In the genomic region with DNA sequence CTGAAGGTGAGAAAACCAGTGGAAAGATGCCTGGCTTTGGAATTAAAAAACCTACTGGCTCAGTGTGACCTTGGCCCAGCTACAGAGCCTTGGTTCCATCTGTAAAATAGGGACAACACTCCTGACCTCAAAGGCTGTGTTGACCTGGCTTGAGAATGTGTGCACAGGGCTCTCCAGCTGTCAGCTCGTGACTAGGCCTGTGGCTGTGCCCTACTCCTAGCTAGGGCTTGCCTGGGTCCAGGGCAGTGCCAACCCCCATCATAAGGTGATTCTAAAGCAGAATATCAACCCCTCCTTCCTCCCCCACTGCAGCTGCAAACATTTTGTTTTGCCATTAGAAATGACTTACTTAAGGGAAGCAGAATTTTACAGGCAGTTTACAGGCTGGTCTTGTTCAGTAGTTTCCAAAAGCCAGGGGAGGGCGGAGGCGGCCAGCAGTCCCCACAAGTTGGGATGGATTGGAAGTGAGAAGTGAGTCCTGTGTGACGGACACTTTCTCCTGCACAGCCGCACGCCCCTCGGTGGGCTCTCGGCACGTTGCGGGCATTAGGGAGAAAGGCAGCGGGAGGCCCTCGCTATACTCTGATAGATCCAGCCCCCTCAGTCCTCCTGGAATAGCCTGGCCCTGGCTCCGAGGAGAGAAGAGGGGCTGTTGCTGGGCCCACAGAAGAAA, we compare ENCODE assay signal across 29 cellular contexts. TPM values are rescaled to one million over a fixed set of nuclear protein-coding genes. Genes with fewer than 3 reads are reported as not detected.
DNase-seq lines count a peak whose midpoint lies in the region; ATAC-seq, FAIRE-seq and TF ChIP-seq lines count a peak whose summit lies in the region.
"Had no signal": no experiment of that assay in that cellular context is flagged by ENCODE, and none has a peak within 500 bp of the region (broad histone marks: within the 10 kb centered on the region; RNA-seq: fewer than 3 reads in every experiment).

No MANE protein-coding gene starts in this region.

- no peak for FAIRE-seq in kidney (lab: Jason Lieb, UNC)
- FAIRE-seq: GM12891, H54, islet of Langerhans, pancreas had no signal

- WGBS in transverse colon (ENCODE audit: low coverage in 1 of 2), 2 donors, result 69% methylated on average over 13 of the region's 13 CpGs; no CpG with 5 or more reads in 1 of the 2 donors

- no peaks in the 10 kb centered on the region for H3K9me3 Mint-ChIP-seq in WTC11
- no peaks in the 10 kb centered on the region for H3K9me3 Mint-ChIP-seq in activated naive CD4-positive, alpha-beta T cell treated with anti-CD3 and anti-CD28 coated beads, Interleukin-2, amount 10 ng/mL, durations not matched to agents 7 days and 5 days
- H3K9me3 Mint-ChIP-seq: central memory CD8-positive, alpha-beta T cell; stimulated activated naive CD8-positive, alpha-beta T cell treated with anti-CD3 and anti-CD28 coated beads, Interleukin-15, Interleukin-2, amounts not matched to agents 100 ng/mL and 50 ng/mL, for 24 hours had no signal

- no peaks in the 10 kb centered on the region for H3K36me3 ChIP-seq in kidney (ENCODE audit: control insufficient read depth in 1 of 2, insufficient read depth in 2 of 2, low read length in 2 of 2)
- no peaks in the 10 kb centered on the region for H3K36me3 ChIP-seq in transverse colon
- H3K36me3 ChIP-seq in HAP-1 (replicated peaks), result peaks cover 35% of the 10 kb centered on the region
- H3K36me3 ChIP-seq: BLaER1 treated with 17β-estradiol and CSF1 and Interleukin-3, amounts not matched to agents 10 nM and 100 nM; heart left ventricle; pancreas; upper lobe of left lung had no signal

- DNase-seq in DMS53 (lab: John Stamatoyannopoulos, UW), result peak; percentile 42
- no peak for DNase-seq in DMS53 treated with DMSO at 0.1 percent for 48 hours (lab: John Stamatoyannopoulos, UW; ENCODE audit: unreplicated experiment)
- DNase-seq in WTC11 (ENCODE audit: low spot score), result no peak
- DNase-seq in kidney, result peak; percentile 54
- DNase-seq in transverse colon, result no peak
- DNase-seq in HAP-1 (ENCODE audit: low spot score in 2 of 2), result no peak
- DNase-seq in activated naive CD4-positive, alpha-beta T cell treated with anti-CD3 and anti-CD28 coated beads, Interleukin-2, amount 10 ng/mL, durations not matched to agents 7 days and 5 days, result no peak
- DNase-seq: 8988T; activated CD8-positive, alpha-beta memory T cell treated with anti-CD3 and anti-CD28 coated beads, Interleukin-2, amount 10 ng/mL, durations not matched to agents 7 days and 5 days; activated effector memory CD4-positive, alpha-beta T cell treated with anti-CD3 and anti-CD28 coated beads, Interleukin-2, amount 50 U/mL, for 16 hours; amygdala; effector memory CD4-positive, alpha-beta T cell; mammary epithelial cell; MM.1S; NCI-H146; NCI-H2171 treated with DMSO at 0.1 percent for 48 hours; NCI-H69; PC-9; T-helper 9 cell had no signal

- H3K27ac ChIP-seq in kidney (ENCODE audit: low read depth in 2 of 2, low read length in 2 of 2) (no peak overlapping the region), transverse colon (peak overlapping the region; percentile 20 to 59 (median 34))
- H3K27ac ChIP-seq: BLaER1 treated with 17β-estradiol and CSF1 and Interleukin-3, amounts not matched to agents 10 nM and 100 nM; heart left ventricle; pancreas; PC-9; upper lobe of left lung had no signal

- H3K9ac ChIP-seq in kidney (ENCODE audit: low read length in 2 of 2), result no peak overlapping the region
- H3K9ac ChIP-seq: BLaER1 treated with 17β-estradiol and CSF1 and Interleukin-3, amounts not matched to agents 10 nM and 100 nM had no signal

- H3K4me3 ChIP-seq in kidney (ENCODE audit: low read length in 2 of 2), result no peak overlapping the region
- peak overlapping the region in 1 of 4 donors; percentile 20 for H3K4me3 ChIP-seq in transverse colon
- no peak overlapping the region for H3K4me3 ChIP-seq in HAP-1
- H3K4me3 ChIP-seq: BLaER1 treated with 17β-estradiol and CSF1 and Interleukin-3, amounts not matched to agents 10 nM and 100 nM; heart left ventricle; pancreas; PC-9; upper lobe of left lung had no signal

- H3K4me1 Mint-ChIP-seq in WTC11, result peaks cover 33% of the 10 kb centered on the region
- H3K4me1 Mint-ChIP-seq in activated naive CD4-positive, alpha-beta T cell treated with anti-CD3 and anti-CD28 coated beads, Interleukin-2, amount 10 ng/mL, durations not matched to agents 7 days and 5 days, result peaks cover 19% of the 10 kb centered on the region

- H3K27me3 ChIP-seq in transverse colon (peaks cover 64% of the 10 kb centered on the region), HAP-1 (ENCODE audit: low read depth) (no peaks in the 10 kb centered on the region)

- POLR2A ChIA-PET in WTC11 (lab: Charles Lee), result no interaction called here

- no peaks in the 10 kb centered on the region for H3K36me3 Mint-ChIP-seq in WTC11
- peaks cover 4% of the 10 kb centered on the region for H3K36me3 Mint-ChIP-seq in activated naive CD4-positive, alpha-beta T cell treated with anti-CD3 and anti-CD28 coated beads, Interleukin-2, amount 10 ng/mL, durations not matched to agents 7 days and 5 days

- H3K27me3 Mint-ChIP-seq in WTC11 (ENCODE audit: low read depth), result peaks cover 85% of the 10 kb centered on the region
- H3K27me3 Mint-ChIP-seq in activated naive CD4-positive, alpha-beta T cell treated with anti-CD3 and anti-CD28 coated beads, Interleukin-2, amount 10 ng/mL, durations not matched to agents 7 days and 5 days, result peaks cover 89% of the 10 kb centered on the region

- in situ Hi-C loops in transverse colon (cut with MboI; ENCODE audit: low pct_ligation_motif_present in 1 of 4, low pct_unique_long_range_greater_than_20kb in 1 of 4, low sequenced_read_pairs in 3 of 4) (loop anchor here in 1 of 4 donors (25.0 kb wide), 1 partner anchor 161 kb away; no protein-coding TSS in a partner anchor), HAP-1 (cut with MboI; ENCODE audit: low sequenced_read_pairs) (no loop called here)

- TF ChIP-seq EP300 in transverse colon (IDR thresholded peaks at IDR 0.05; ENCODE audit: low read depth), result no peak

- CTCF ChIA-PET in WTC11 (lab: Charles Lee), result interaction anchor here (0.5 to 3.6 kb wide), 5 partner anchors 110 to 191 kb away, joined by 3 to 11 read pairs (median 4); no protein-coding TSS in a partner anchor
- CTCF ChIA-PET in activated naive CD4-positive, alpha-beta T cell treated with anti-CD3 and anti-CD28 coated beads, Interleukin-2, amount 10 ng/mL, durations not matched to agents 7 days and 5 days (lab: Charles Lee), result no interaction called here

- H3K9me3 ChIP-seq in kidney (ENCODE audit: control insufficient read depth in 1 of 2, low read length in 2 of 2) (peaks cover 0 to 7% of the 10 kb centered on the region in 2 donors), transverse colon (no peaks in the 10 kb centered on the region), HAP-1 (no peaks in the 10 kb centered on the region)
- H3K9me3 ChIP-seq: heart left ventricle, pancreas, upper lobe of left lung had no signal

- TF ChIP-seq POLR2A in transverse colon (IDR thresholded peaks at IDR 0.05), result no peak

- ATAC-seq in WTC11 (no peak), HG03521 (IDR thresholded peaks at IDR 0.05; ENCODE audit: unreplicated experiment) (no peak)
- ATAC-seq: activated CD8-positive, alpha-beta memory T cell treated with anti-CD3 and anti-CD28 coated beads, Interleukin-2, amount 10 ng/mL, durations not matched to agents 7 days and 5 days; pancreas had no signal

- TF ChIP-seq CTCF in WTC11 (IDR thresholded peaks at IDR 0.05) (no peak), kidney (IDR thresholded peaks at IDR 0.05; ENCODE audit: borderline replicate concordance, extremely low read depth, insufficient read depth) (no peak), transverse colon (IDR thresholded peaks at IDR 0.05) (no peak)

- H3K27ac Mint-ChIP-seq in WTC11, result no peak overlapping the region
- no peak overlapping the region for H3K27ac Mint-ChIP-seq in activated naive CD4-positive, alpha-beta T cell treated with anti-CD3 and anti-CD28 coated beads, Interleukin-2, amount 10 ng/mL, durations not matched to agents 7 days and 5 days
- H3K27ac Mint-ChIP-seq: activated CD8-positive, alpha-beta memory T cell treated with anti-CD3 and anti-CD28 coated beads, Interleukin-2, amount 10 ng/mL, durations not matched to agents 7 days and 5 days; stimulated activated naive CD8-positive, alpha-beta T cell treated with anti-CD3 and anti-CD28 coated beads, Interleukin-15, Interleukin-2, amounts not matched to agents 100 ng/mL and 50 ng/mL, for 24 hours had no signal

- H3K4me3 Mint-ChIP-seq in WTC11, result peak overlapping the region; percentile 54; the same call in 1 of the 2 replicates
- H3K4me3 Mint-ChIP-seq in activated naive CD4-positive, alpha-beta T cell treated with anti-CD3 and anti-CD28 coated beads, Interleukin-2, amount 10 ng/mL, durations not matched to agents 7 days and 5 days, result no peak overlapping the region
- H3K4me3 Mint-ChIP-seq: activated CD8-positive, alpha-beta memory T cell treated with anti-CD3 and anti-CD28 coated beads, Interleukin-2, amount 10 ng/mL, durations not matched to agents 7 days and 5 days; central memory CD8-positive, alpha-beta T cell; stimulated activated naive CD8-positive, alpha-beta T cell treated with anti-CD3 and anti-CD28 coated beads, Interleukin-15, Interleukin-2, amounts not matched to agents 100 ng/mL and 50 ng/mL, for 24 hours had no signal

- intact Hi-C loops in kidney (cut with DNase I) (no loop called here), transverse colon (cut with DNase I; ENCODE audit: low total_unique reads) (no loop called here)

- H3K4me1 ChIP-seq in kidney (ENCODE audit: control insufficient read depth in 1 of 2, insufficient read depth in 1 of 2, low read depth in 1 of 2, low read length in 2 of 2), result peaks cover 10 to 11% of the 10 kb centered on the region in 2 donors
- H3K4me1 ChIP-seq in transverse colon, result peaks cover 11 to 20% (median 15%) of the 10 kb centered on the region in 4 donors
- 0 out of 2 replicates have a peak, but pooled peaks cover 4% of the 10 kb centered on the region for H3K4me1 ChIP-seq in HAP-1
- H3K4me1 ChIP-seq: BLaER1 treated with 17β-estradiol and CSF1 and Interleukin-3, amounts not matched to agents 10 nM and 100 nM had no signal

RNA-seq across cellular contexts. Expression of gene PITX1, which starts 7.2 kb away (rescaled TPM):
- 0.07 to 0.23 TPM (median 0.13 TPM) in 3 replicates for total RNA-seq in WTC11 (2021)
- total RNA-seq in kidney, result not detected
- not detected for polyA plus RNA-seq in kidney (ENCODE audit: insufficient read depth, low read depth, low replicate concordance)
- 10 to 100 TPM in 1 of 4 donors, 1 to 10 TPM in 3; 3.7 to 13.9 (median 8.4) TPM for total RNA-seq in transverse colon

RNA-seq across cellular contexts. Expression of gene CATSPER3, which starts 59.1 kb away (rescaled TPM):
- 0.34 to 0.44 TPM (median 0.37 TPM) in 3 replicates for total RNA-seq in WTC11 (2021)
- 1.4 TPM for total RNA-seq in kidney
- polyA plus RNA-seq in kidney (ENCODE audit: insufficient read depth, low read depth, low replicate concordance), result 1.4 TPM
- 1 to 10 TPM in 2 of 4 donors, under 1 TPM in 1, not detected in 1; 0.32 to 4.1 (median 1.1) TPM for total RNA-seq in transverse colon
- total RNA-seq: mammary epithelial cell had no signal

Comparison
In these comparisons a context has a peak if more than half of its experiments do, and no peak if none do; other contexts are left out.
1. DNase-seq: peak in DMS53 (single experiment) and kidney (single experiment); none in DMS53 treated with DMSO at 0.1 percent for 48 hours (single experiment), WTC11 (single experiment), transverse colon (single experiment), HAP-1 (0 of 2) and activated naive CD4-positive, alpha-beta T cell treated with anti-CD3 and anti-CD28 coated beads, Interleukin-2, amount 10 ng/mL, durations not matched to agents 7 days and 5 days (single experiment).
2. H3K27ac ChIP-seq: peak in transverse colon (4 of 4); none in kidney (0 of 2).